Comparison of ENCODE assay signal across 1 cellular context in the genomic region with DNA sequence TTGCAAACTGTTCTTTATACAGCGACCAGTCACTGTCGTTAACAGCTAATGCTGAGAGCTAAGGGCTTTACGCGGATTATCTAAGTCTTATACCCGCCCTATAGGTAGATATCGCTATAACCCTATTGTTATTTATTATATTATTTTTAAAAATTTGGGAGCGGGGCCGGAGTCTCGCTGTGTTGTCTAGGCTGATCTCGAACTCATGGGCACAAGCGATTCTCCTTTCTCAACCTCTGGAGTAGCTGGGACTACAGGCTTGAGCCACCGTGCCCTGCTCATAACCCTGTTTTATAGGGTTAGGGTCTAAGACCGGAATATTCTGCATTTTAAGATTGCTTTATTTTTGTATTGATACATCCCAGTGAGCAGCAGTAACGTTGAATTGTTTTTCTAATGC.
TF ChIP-seq lines count a peak whose summit lies in the region.

No MANE protein-coding gene starts in this region.

TF ChIP-seq in H1, 55 proteins besides CTCF, POLR2A, EP300 and RAD21:
- TF ChIP-seq POLR2AphosphoS5 (IDR thresholded peaks at IDR 0.05; ENCODE audit: low read depth, low read length): no peak
- no peak for TF ChIP-seq KDM5A (IDR thresholded peaks at IDR 0.05; ENCODE audit: low read length)
- no peak for TF ChIP-seq TAF1 (IDR thresholded peaks at IDR 0.05; ENCODE audit: low read depth, low read length)
- TF ChIP-seq EGR1 (IDR thresholded peaks at IDR 0.05; ENCODE audit: borderline replicate concordance, low read depth, low read length): no peak
- no peak for TF ChIP-seq ZNF274 (IDR thresholded peaks at IDR 0.05; ENCODE audit: borderline replicate concordance, extremely low read depth, low read length)
- TF ChIP-seq HDAC6 (IDR thresholded peaks at IDR 0.05; ENCODE audit: low read depth, low read length): no peak
- no peak for TF ChIP-seq CREB1 (IDR thresholded peaks at IDR 0.05)
- no peak for TF ChIP-seq RXRA (IDR thresholded peaks at IDR 0.05; ENCODE audit: insufficient read depth, low read depth, low read length)
- no peak for TF ChIP-seq SUZ12 (IDR thresholded peaks at IDR 0.05; ENCODE audit: low read length)
